In the genomic region with DNA sequence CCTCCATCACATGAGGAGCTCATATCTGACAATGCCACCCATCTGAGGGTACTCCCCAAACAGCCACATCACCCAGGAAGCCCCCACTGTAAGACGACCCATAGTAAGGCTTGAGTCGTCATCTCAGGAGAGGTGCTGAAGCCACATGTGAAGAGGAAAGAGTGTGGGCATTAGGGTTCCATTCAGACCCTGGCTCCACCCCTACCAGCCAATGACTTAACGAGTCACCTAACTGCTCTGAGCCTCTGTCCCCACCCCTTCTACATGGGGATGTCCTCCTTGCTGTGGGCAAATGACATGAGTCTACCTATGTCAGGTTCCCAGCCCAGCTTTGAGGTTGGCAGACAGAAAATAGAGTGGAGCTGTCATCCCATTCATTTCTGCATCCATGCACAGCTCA, we compare ENCODE assay signal across 26 cellular contexts. TPM values are rescaled to one million over a fixed set of nuclear protein-coding genes. Genes with fewer than 3 reads are reported as not detected.
"Had no signal": no experiment of that assay in that cellular context is flagged by ENCODE, and none has a peak within 500 bp of the region (broad histone marks: within the 10 kb centered on the region; RNA-seq: fewer than 3 reads in every experiment).

No MANE protein-coding gene starts in this region.

- H3K4me3 ChIP-seq: body of pancreas, suprapubic skin, transverse colon had no signal

- H3K4me3 Mint-ChIP-seq: activated naive CD8-positive, alpha-beta T cell treated with anti-CD3 and anti-CD28 coated beads, Interleukin-2, amount 10 ng/mL, durations not matched to agents 7 days and 5 days; activated T-cell treated with anti-CD3 and anti-CD28 coated beads, Interleukin-2, amount 50 U/mL, for 24 hours; effector memory CD8-positive, alpha-beta T cell; nephron progenitor cell; stimulated activated naive CD8-positive, alpha-beta T cell treated with anti-CD3 and anti-CD28 coated beads, Interleukin-15, Interleukin-2, amounts not matched to agents 100 ng/mL and 50 ng/mL, for 24 hours had no signal

- H3K27me3 ChIP-seq: body of pancreas had no signal

- H3K4me1 Mint-ChIP-seq: activated naive CD8-positive, alpha-beta T cell treated with anti-CD3 and anti-CD28 coated beads, Interleukin-2, amount 10 ng/mL, durations not matched to agents 7 days and 5 days; nephron progenitor cell had no signal

- H3K27ac ChIP-seq: body of pancreas, suprapubic skin, transverse colon, VCaP had no signal

- H3K4me1 ChIP-seq: body of pancreas, suprapubic skin, transverse colon had no signal

- H3K27ac Mint-ChIP-seq: activated naive CD8-positive, alpha-beta T cell treated with anti-CD3 and anti-CD28 coated beads, Interleukin-2, amount 10 ng/mL, durations not matched to agents 7 days and 5 days; activated T-cell treated with anti-CD3 and anti-CD28 coated beads, Interleukin-2, amount 50 U/mL, for 24 hours; effector memory CD8-positive, alpha-beta T cell; nephron progenitor cell; stimulated activated naive CD8-positive, alpha-beta T cell treated with anti-CD3 and anti-CD28 coated beads, Interleukin-15, Interleukin-2, amounts not matched to agents 100 ng/mL and 50 ng/mL, for 24 hours had no signal

- H3K36me3 Mint-ChIP-seq: activated naive CD8-positive, alpha-beta T cell treated with anti-CD3 and anti-CD28 coated beads, Interleukin-2, amount 10 ng/mL, durations not matched to agents 7 days and 5 days had no signal

- ATAC-seq: body of pancreas; effector memory CD8-positive, alpha-beta T cell; left lobe of liver had no signal

- H3K36me3 ChIP-seq: suprapubic skin, transverse colon had no signal

- DNase-seq: activated CD4-positive, alpha-beta T cell treated with anti-CD3 and anti-CD28 coated beads for 1 hour; activated CD4-positive, alpha-beta T cell treated with anti-CD3 and anti-CD28 coated beads, Interleukin-2, amount 50 U/mL, for 48 hours; activated effector memory CD4-positive, alpha-beta T cell treated with anti-CD3 and anti-CD28 coated beads, Interleukin-2, amount 50 U/mL, for 16 hours; activated naive CD8-positive, alpha-beta T cell treated with anti-CD3 and anti-CD28 coated beads, Interleukin-2, amount 10 ng/mL, durations not matched to agents 7 days and 5 days; activated T-cell treated with anti-CD3 and anti-CD28 coated beads, Interleukin-2, amount 50 U/mL, for 24 hours; body of pancreas; dermis blood vessel endothelial cell; effector memory CD8-positive, alpha-beta T cell; foreskin melanocyte; glutamatergic neuron; hypothalamus; midbrain; nephron progenitor cell; occipital lobe; stimulated activated CD4-positive, alpha-beta T cell treated with anti-CD3 and anti-CD28 coated beads, Interleukin-2, amount 100 ng/mL, for 24 hours; SW 1271; T-helper 2 cell; transverse colon had no signal

RNA-seq across cellular contexts. Expression of gene C1QL2, which starts 46.3 kb away (rescaled TPM):
- total RNA-seq: activated naive CD8-positive, alpha-beta T cell treated with anti-CD3 and anti-CD28 coated beads, Interleukin-2, amount 10 ng/mL, durations not matched to agents 7 days and 5 days; cardiac septum; dermis blood vessel endothelial cell; left lobe of liver; mammary epithelial cell; posterior vena cava; skeletal muscle tissue; transverse colon had no signal
- polyA plus RNA-seq: mammary epithelial cell had no signal
